2 cellular contexts compared by ENCODE assay signal in the genomic region with DNA sequence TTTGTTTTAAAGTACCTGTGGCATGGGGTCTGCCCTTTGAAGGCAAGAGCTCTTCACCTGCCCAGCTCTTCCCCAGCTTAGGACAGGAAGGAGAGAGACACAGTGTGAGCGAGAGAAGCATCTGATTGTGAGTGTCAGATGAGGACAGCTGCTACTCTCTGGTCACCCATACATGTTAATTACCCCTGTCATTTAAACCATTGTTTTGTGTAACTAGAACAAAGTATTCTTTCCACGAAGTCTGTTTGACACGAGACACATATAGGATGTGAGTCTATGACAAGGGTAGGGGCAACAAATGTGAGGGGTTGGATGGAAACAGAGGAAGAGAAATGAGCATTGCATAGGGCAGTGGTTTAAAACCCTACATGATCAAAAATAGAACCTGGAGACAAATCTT.
A peak's percentile ranks its signal among the peaks of the same experiment; 100 is the strongest.
TF ChIP-seq lines count a peak whose summit lies in the region.

No MANE protein-coding gene starts in this region.

TF ChIP-seq in GM12878, 131 proteins besides CTCF, POLR2A, EP300 and RAD21:
- TF ChIP-seq NR2C1 (IDR thresholded peaks at IDR 0.05), result no peak
- TF ChIP-seq GATAD2B (conservative IDR thresholded peaks at IDR 0.05; ENCODE audit: low read depth), result 0 out of 2 replicates have a peak, but pooled peaks have one; percentile 14
- TF ChIP-seq, protein P1, sequence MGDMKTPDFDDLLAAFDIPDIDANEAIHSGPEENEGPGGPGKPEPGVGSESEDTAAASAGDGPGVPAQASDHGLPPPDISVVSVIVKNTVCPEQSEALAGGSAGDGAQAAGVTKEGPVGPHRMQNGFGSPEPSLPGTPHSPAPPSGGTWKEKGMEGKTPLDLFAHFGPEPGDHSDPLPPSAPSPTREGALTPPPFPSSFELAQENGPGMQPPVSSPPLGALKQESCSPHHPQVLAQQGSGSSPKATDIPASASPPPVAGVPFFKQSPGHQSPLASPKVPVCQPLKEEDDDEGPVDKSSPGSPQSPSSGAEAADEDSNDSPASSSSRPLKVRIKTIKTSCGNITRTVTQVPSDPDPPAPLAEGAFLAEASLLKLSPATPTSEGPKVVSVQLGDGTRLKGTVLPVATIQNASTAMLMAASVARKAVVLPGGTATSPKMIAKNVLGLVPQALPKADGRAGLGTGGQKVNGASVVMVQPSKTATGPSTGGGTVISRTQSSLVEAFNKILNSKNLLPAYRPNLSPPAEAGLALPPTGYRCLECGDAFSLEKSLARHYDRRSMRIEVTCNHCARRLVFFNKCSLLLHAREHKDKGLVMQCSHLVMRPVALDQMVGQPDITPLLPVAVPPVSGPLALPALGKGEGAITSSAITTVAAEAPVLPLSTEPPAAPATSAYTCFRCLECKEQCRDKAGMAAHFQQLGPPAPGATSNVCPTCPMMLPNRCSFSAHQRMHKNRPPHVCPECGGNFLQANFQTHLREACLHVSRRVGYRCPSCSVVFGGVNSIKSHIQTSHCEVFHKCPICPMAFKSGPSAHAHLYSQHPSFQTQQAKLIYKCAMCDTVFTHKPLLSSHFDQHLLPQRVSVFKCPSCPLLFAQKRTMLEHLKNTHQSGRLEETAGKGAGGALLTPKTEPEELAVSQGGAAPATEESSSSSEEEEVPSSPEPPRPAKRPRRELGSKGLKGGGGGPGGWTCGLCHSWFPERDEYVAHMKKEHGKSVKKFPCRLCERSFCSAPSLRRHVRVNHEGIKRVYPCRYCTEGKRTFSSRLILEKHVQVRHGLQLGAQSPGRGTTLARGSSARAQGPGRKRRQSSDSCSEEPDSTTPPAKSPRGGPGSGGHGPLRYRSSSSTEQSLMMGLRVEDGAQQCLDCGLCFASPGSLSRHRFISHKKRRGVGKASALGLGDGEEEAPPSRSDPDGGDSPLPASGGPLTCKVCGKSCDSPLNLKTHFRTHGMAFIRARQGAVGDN (IDR thresholded peaks at IDR 0.05), result peak; percentile 50; the same call in 1 of the 2 replicates
- TF ChIP-seq, protein P2, sequence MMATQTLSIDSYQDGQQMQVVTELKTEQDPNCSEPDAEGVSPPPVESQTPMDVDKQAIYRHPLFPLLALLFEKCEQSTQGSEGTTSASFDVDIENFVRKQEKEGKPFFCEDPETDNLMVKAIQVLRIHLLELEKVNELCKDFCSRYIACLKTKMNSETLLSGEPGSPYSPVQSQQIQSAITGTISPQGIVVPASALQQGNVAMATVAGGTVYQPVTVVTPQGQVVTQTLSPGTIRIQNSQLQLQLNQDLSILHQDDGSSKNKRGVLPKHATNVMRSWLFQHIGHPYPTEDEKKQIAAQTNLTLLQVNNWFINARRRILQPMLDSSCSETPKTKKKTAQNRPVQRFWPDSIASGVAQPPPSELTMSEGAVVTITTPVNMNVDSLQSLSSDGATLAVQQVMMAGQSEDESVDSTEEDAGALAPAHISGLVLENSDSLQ (IDR thresholded peaks at IDR 0.05), result peak; percentile 62
- TF ChIP-seq, protein P3, sequence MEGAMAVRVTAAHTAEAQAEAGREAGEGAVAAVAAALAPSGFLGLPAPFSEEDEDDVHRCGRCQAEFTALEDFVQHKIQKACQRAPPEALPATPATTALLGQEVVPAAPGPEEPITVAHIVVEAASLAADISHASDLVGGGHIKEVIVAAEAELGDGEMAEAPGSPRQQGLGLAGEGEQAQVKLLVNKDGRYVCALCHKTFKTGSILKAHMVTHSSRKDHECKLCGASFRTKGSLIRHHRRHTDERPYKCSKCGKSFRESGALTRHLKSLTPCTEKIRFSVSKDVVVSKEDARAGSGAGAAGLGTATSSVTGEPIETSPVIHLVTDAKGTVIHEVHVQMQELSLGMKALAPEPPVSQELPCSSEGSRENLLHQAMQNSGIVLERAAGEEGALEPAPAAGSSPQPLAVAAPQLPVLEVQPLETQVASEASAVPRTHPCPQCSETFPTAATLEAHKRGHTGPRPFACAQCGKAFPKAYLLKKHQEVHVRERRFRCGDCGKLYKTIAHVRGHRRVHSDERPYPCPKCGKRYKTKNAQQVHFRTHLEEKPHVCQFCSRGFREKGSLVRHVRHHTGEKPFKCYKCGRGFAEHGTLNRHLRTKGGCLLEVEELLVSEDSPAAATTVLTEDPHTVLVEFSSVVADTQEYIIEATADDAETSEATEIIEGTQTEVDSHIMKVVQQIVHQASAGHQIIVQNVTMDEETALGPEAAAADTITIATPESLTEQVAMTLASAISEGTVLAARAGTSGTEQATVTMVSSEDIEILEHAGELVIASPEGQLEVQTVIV (IDR thresholded peaks at IDR 0.05; ENCODE audit: borderline replicate concordance, partially characterized antibody), result no peak
- 0 out of 2 replicates have a peak, but pooled peaks have one; percentile 20 for TF ChIP-seq TCF12 (IDR thresholded peaks at IDR 0.05; ENCODE audit: low read depth, low read length)
- TF ChIP-seq, protein P4, sequence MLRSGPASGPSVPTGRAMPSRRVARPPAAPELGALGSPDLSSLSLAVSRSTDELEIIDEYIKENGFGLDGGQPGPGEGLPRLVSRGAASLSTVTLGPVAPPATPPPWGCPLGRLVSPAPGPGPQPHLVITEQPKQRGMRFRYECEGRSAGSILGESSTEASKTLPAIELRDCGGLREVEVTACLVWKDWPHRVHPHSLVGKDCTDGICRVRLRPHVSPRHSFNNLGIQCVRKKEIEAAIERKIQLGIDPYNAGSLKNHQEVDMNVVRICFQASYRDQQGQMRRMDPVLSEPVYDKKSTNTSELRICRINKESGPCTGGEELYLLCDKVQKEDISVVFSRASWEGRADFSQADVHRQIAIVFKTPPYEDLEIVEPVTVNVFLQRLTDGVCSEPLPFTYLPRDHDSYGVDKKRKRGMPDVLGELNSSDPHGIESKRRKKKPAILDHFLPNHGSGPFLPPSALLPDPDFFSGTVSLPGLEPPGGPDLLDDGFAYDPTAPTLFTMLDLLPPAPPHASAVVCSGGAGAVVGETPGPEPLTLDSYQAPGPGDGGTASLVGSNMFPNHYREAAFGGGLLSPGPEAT (IDR thresholded peaks at IDR 0.05; ENCODE audit: low read depth), result no peak
- TF ChIP-seq BHLHE40 (IDR thresholded peaks at IDR 0.05; ENCODE audit: borderline replicate concordance in 1 of 2, low read depth in 2 of 2, low read length in 1 of 2), result peak in 1 of 2 experiments; percentile 60; a peak in 2 of 4 replicates
- TF ChIP-seq TARDBP (IDR thresholded peaks at IDR 0.05; ENCODE audit: borderline replicate concordance), result no peak

TF ChIP-seq in WTC11, 78 proteins besides CTCF, POLR2A, EP300 and RAD21:
- TF ChIP-seq IRF2 (CRISPR knock-in tag; IDR thresholded peaks at IDR 0.05; ENCODE audit: borderline replicate concordance, low read depth) (no peak), SMAD3 (CRISPR knock-in tag; IDR thresholded peaks at IDR 0.05; ENCODE audit: borderline replicate concordance) (no peak), ZBTB21 (CRISPR knock-in tag; IDR thresholded peaks at IDR 0.05; ENCODE audit: borderline replicate concordance) (no peak), ZNF138 (CRISPR knock-in tag; conservative IDR thresholded peaks at IDR 0.05) (no peak)
- TF ChIP-seq, protein P5, sequence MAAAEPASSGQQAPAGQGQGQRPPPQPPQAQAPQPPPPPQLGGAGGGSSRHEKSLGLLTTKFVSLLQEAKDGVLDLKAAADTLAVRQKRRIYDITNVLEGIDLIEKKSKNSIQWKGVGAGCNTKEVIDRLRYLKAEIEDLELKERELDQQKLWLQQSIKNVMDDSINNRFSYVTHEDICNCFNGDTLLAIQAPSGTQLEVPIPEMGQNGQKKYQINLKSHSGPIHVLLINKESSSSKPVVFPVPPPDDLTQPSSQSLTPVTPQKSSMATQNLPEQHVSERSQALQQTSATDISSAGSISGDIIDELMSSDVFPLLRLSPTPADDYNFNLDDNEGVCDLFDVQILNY (CRISPR knock-in tag; IDR thresholded peaks at IDR 0.05), result no peak
TF ChIP-seq in WTC11: peak in this region for 0.
